In genomic region chr4:112352736-112353135, GRCh38 we compare ENCODE assay signal across 28 cellular contexts.
"Had no signal": no experiment of that assay in that cellular context is flagged by ENCODE, and none has a peak within 500 bp of the region (broad histone marks: within the 10 kb centered on the region; RNA-seq: fewer than 3 reads in every experiment).

No MANE protein-coding gene starts in this region.

- H3K27me3 Mint-ChIP-seq: dendritic cell treated with granulocyte-macrophage colony-stimulating factor and Interleukin-4, amounts not matched to agents 40 ng/mL and 50 ng/mL, for 4 days had no signal

- H3K9me3 ChIP-seq: colonic mucosa, esophagus muscularis mucosa, esophagus squamous epithelium, gastrocnemius medialis, gastroesophageal sphincter had no signal

- ATAC-seq: effector memory CD8-positive, alpha-beta T cell; esophagus mucosa; foreskin keratinocyte; gastrocnemius medialis; gastroesophageal sphincter; heart left ventricle; heart right ventricle had no signal

- H3K27me3 ChIP-seq: colonic mucosa, esophagus muscularis mucosa, esophagus squamous epithelium, foreskin keratinocyte, gastrocnemius medialis, gastroesophageal sphincter, heart left ventricle, heart right ventricle had no signal

- H3K4me3 ChIP-seq: colonic mucosa, coronary artery, dorsolateral prefrontal cortex, esophagus muscularis mucosa, esophagus squamous epithelium, gastrocnemius medialis, gastroesophageal sphincter, heart left ventricle, heart right ventricle had no signal

- H3K4me1 ChIP-seq: colonic mucosa, esophagus squamous epithelium, foreskin keratinocyte had no signal

- H3K27ac ChIP-seq: colonic mucosa, coronary artery, dorsolateral prefrontal cortex, epithelial cell of prostate, esophagus muscularis mucosa, esophagus squamous epithelium, foreskin keratinocyte, gastrocnemius medialis, gastroesophageal sphincter, heart left ventricle, heart right ventricle had no signal

- DNase-seq: colonic mucosa; cortex of kidney; dermis blood vessel endothelial cell; dorsolateral prefrontal cortex; effector CD4-positive, alpha-beta T cell; effector CD8-positive, alpha-beta T cell; effector memory CD4-positive, alpha-beta T cell; effector memory CD8-positive, alpha-beta T cell; endodermal cell; erythroblast; esophagus squamous epithelium; foreskin fibroblast; foreskin keratinocyte; foreskin melanocyte; gastrocnemius medialis; glutamatergic neuron; head of caudate nucleus; heart left ventricle; heart right ventricle had no signal

- H3K27ac Mint-ChIP-seq: dendritic cell treated with granulocyte-macrophage colony-stimulating factor and Interleukin-4, amounts not matched to agents 40 ng/mL and 50 ng/mL, for 4 days; effector memory CD8-positive, alpha-beta T cell; endodermal cell had no signal

- H3K36me3 ChIP-seq: colonic mucosa, gastrocnemius medialis had no signal

- FAIRE-seq: colon, endometrium, endothelial cell of umbilical vein had no signal

- H3K4me3 Mint-ChIP-seq: dendritic cell treated with granulocyte-macrophage colony-stimulating factor and Interleukin-4, amounts not matched to agents 40 ng/mL and 50 ng/mL, for 4 days; effector memory CD8-positive, alpha-beta T cell; endodermal cell had no signal
